In genomic region chr18:35282353-35282752, GRCh38 we compare ENCODE assay signal across 15 cellular contexts. TPM values are rescaled to one million over a fixed set of nuclear protein-coding genes. Genes with fewer than 3 reads are reported as not detected.
DNase-seq lines count a peak whose midpoint lies in the region; ATAC-seq and TF ChIP-seq lines count a peak whose summit lies in the region.
"Had no signal": no experiment of that assay in that cellular context is flagged by ENCODE, and none has a peak within 500 bp of the region (broad histone marks: within the 10 kb centered on the region; RNA-seq: fewer than 3 reads in every experiment).

No MANE protein-coding gene starts in this region.

- H3K4me2 ChIP-seq in PC-3 (ENCODE audit: low read length), result peak overlapping the region; percentile 22; the same call in 1 of the 2 replicates

- no peaks in the 10 kb centered on the region for H3F3A ChIP-seq in PC-3 (ENCODE audit: low read length, unreplicated experiment)

- ATAC-seq in PC-3, result peak; percentile 99

- POLR2A ChIA-PET in PC-3 (lab: Charles Lee; ENCODE audit: unreplicated experiment), result no interaction called here

- in situ Hi-C loops in HAP-1 (cut with MboI; ENCODE audit: low sequenced_read_pairs), result no loop called here

- CTCF ChIA-PET in PC-3 (lab: Charles Lee), result no interaction called here

- peak; percentile 85 for DNase-seq in GM04504 (ENCODE audit: low read depth)
- DNase-seq in PC-3, result peak; percentile 72
- DNase-seq in epidermal melanocyte (ENCODE audit: insufficient read length, low spot score), result peak; percentile 32
- DNase-seq in non-pigmented ciliary epithelial cell (ENCODE audit: low read depth), result peak; percentile 76
- DNase-seq in HAP-1 (ENCODE audit: low spot score in 2 of 2), result no peak
- no peak for DNase-seq in stimulated activated CD4-positive, alpha-beta T cell treated with anti-CD3 and anti-CD28 coated beads, Interleukin-2, amount 100 ng/mL, for 24 hours
- DNase-seq in NCI-H69 (lab: John Stamatoyannopoulos, UW), result no peak
- DNase-seq: activated CD4-positive, alpha-beta T cell treated with anti-CD3 and anti-CD28 coated beads for 1 hour; activated effector memory CD4-positive, alpha-beta T cell treated with Interleukin-2 at 50 U/mL for 16 hours; DMS79; hypothalamus; NCI-H1092 treated with DMSO at 0.1 percent for 48 hours; NCI-H524 treated with DMSO at 0.1 percent for 48 hours; psoas muscle had no signal

- H3K4me1 ChIP-seq in PC-3 (ENCODE audit: insufficient read depth, low read length) (peaks cover 11% of the 10 kb centered on the region; the same call in 1 of the 2 replicates), HAP-1 (no peaks in the 10 kb centered on the region)

- H3K36me3 ChIP-seq in PC-3 (ENCODE audit: low read depth, low read length) (no peaks in the 10 kb centered on the region), HAP-1 (replicated peaks) (no peaks in the 10 kb centered on the region)

- H3K4me3 ChIP-seq in PC-3 (ENCODE audit: low read length) (no peak overlapping the region), HAP-1 (no peak overlapping the region)
- H3K4me3 ChIP-seq: psoas muscle, SK-N-MC had no signal

- intact Hi-C loops in PC-3 (cut with micrococcal nuclease), result no loop called here

- H3K9me2 ChIP-seq in PC-3 (replicated peaks; ENCODE audit: low read length), result no peaks in the 10 kb centered on the region

- no peak overlapping the region for H2AFZ ChIP-seq in PC-3 (ENCODE audit: low read length)

- peak overlapping the region; percentile 54 for H3K27ac ChIP-seq in PC-3 (ENCODE audit: low read length)
- H3K27ac ChIP-seq: psoas muscle, SK-N-MC had no signal

- H4K20me1 ChIP-seq in PC-3 (ENCODE audit: low read length), result no peaks in the 10 kb centered on the region

- no peak for TF ChIP-seq CTCF in PC-3 (conservative IDR thresholded peaks at IDR 0.05; ENCODE audit: low read depth, low read length)

- no peaks in the 10 kb centered on the region for H3K9me3 ChIP-seq in PC-3 (ENCODE audit: low read length)
- peaks cover 8% of the 10 kb centered on the region for H3K9me3 ChIP-seq in HAP-1
- H3K9me3 ChIP-seq: psoas muscle had no signal

- H3K79me2 ChIP-seq in PC-3 (ENCODE audit: low read length), result no peaks in the 10 kb centered on the region

- no TSS peak for BruUV-seq in PC-3 (replicated peaks; lab: Mats Ljungman, UMichigan)

- no peak overlapping the region for H3K9ac ChIP-seq in PC-3 (ENCODE audit: low read length)

- no peaks in the 10 kb centered on the region for H3K27me3 ChIP-seq in PC-3 (ENCODE audit: low read length)
- H3K27me3 ChIP-seq in HAP-1 (ENCODE audit: low read depth), result no peaks in the 10 kb centered on the region

RNA-seq across cellular contexts. Expression of gene ZSCAN30, which starts 7.7 kb away (rescaled TPM):
- total RNA-seq in PC-3 (2014; rRNA removed), result 2.8 and 3.5 TPM in 2 replicates

RNA-seq across cellular contexts. Expression of gene ZNF397, which starts 41.5 kb away (rescaled TPM):
- 1.5 TPM in 2 replicates for total RNA-seq in PC-3 (2014; rRNA removed)

Comparison
In these comparisons a context has a peak if more than half of its experiments do, and no peak if none do; other contexts are left out.
1. DNase-seq: peak in GM04504 (single experiment), PC-3 (single experiment), epidermal melanocyte (single experiment) and non-pigmented ciliary epithelial cell (single experiment); none in HAP-1 (0 of 2), stimulated activated CD4-positive, alpha-beta T cell treated with anti-CD3 and anti-CD28 coated beads, Interleukin-2, amount 100 ng/mL, for 24 hours (0 of 2) and NCI-H69 (single experiment).